In the genomic region with DNA sequence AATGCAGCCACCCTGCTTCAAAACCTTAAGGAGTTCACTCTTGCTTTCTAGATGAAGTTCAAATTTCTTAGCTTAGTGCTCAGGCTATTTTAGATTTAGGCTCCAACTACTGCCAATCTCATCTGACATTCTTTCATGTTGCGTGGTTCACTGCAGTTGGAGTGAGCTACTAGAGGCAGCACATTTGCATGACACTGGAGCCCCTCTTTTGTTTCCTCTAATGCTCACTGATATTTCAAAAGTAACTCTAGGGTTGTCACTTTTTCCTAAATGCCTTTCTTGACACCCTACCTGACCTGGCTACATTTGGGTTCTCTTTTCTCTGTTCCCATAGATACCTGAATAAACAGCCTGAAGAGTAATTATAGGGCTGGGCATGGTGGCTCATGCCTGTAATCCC, we compare ENCODE assay signal across 2 cellular contexts.
TF ChIP-seq lines count a peak whose summit lies in the region.

No MANE protein-coding gene starts in this region.

TF ChIP-seq in GM23338, 12 proteins besides CTCF, POLR2A, EP300 and RAD21 (continues in another document):
- TF ChIP-seq, protein P1, sequence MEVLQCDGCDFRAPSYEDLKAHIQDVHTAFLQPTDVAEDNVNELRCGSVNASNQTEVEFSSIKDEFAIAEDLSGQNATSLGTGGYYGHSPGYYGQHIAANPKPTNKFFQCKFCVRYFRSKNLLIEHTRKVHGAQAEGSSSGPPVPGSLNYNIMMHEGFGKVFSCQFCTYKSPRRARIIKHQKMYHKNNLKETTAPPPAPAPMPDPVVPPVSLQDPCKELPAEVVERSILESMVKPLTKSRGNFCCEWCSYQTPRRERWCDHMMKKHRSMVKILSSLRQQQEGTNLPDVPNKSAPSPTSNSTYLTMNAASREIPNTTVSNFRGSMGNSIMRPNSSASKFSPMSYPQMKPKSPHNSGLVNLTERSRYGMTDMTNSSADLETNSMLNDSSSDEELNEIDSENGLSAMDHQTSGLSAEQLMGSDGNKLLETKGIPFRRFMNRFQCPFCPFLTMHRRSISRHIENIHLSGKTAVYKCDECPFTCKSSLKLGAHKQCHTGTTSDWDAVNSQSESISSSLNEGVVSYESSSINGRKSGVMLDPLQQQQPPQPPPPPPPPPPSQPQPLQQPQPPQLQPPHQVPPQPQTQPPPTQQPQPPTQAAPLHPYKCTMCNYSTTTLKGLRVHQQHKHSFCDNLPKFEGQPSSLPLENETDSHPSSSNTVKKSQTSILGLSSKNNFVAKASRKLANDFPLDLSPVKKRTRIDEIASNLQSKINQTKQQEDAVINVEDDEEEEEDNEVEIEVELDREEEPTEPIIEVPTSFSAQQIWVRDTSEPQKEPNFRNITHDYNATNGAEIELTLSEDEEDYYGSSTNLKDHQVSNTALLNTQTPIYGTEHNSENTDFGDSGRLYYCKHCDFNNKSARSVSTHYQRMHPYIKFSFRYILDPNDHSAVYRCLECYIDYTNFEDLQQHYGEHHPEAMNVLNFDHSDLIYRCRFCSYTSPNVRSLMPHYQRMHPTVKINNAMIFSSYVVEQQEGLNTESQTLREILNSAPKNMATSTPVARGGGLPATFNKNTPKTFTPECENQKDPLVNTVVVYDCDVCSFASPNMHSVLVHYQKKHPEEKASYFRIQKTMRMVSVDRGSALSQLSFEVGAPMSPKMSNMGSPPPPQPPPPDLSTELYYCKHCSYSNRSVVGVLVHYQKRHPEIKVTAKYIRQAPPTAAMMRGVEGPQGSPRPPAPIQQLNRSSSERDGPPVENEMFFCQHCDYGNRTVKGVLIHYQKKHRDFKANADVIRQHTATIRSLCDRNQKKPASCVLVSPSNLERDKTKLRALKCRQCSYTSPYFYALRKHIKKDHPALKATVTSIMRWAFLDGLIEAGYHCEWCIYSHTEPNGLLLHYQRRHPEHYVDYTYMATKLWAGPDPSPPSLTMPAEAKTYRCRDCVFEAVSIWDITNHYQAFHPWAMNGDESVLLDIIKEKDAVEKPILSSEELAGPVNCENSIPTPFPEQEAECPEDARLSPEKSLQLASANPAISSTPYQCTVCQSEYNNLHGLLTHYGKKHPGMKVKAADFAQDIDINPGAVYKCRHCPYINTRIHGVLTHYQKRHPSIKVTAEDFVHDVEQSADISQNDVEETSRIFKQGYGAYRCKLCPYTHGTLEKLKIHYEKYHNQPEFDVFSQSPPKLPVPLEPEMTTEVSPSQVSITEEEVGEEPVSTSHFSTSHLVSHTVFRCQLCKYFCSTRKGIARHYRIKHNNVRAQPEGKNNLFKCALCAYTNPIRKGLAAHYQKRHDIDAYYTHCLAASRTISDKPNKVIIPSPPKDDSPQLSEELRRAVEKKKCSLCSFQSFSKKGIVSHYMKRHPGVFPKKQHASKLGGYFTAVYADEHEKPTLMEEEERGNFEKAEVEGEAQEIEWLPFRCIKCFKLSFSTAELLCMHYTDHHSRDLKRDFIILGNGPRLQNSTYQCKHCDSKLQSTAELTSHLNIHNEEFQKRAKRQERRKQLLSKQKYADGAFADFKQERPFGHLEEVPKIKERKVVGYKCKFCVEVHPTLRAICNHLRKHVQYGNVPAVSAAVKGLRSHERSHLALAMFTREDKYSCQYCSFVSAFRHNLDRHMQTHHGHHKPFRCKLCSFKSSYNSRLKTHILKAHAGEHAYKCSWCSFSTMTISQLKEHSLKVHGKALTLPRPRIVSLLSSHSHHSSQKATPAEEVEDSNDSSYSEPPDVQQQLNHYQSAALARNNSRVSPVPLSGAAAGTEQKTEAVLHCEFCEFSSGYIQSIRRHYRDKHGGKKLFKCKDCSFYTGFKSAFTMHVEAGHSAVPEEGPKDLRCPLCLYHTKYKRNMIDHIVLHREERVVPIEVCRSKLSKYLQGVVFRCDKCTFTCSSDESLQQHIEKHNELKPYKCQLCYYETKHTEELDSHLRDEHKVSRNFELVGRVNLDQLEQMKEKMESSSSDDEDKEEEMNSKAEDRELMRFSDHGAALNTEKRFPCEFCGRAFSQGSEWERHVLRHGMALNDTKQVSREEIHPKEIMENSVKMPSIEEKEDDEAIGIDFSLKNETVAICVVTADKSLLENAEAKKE (CRISPR knock-in tag; IDR thresholded peaks at IDR 0.05) = no peak
- TF ChIP-seq EZH2phosphoT487 (IDR thresholded peaks at IDR 0.05; ENCODE audit: unreplicated experiment) (no peak), ZNF114 (CRISPR knock-in tag; IDR thresholded peaks at IDR 0.05) (no peak), EZH2 (IDR thresholded peaks at IDR 0.05; ENCODE audit: low read depth, unreplicated experiment) (no peak), CREB1 (CRISPR knock-in tag; IDR thresholded peaks at IDR 0.05; ENCODE audit: low read depth) (no peak), NANOG (IDR thresholded peaks at IDR 0.05; ENCODE audit: borderline replicate concordance) (no peak), POLR2AphosphoS5 (IDR thresholded peaks at IDR 0.05; ENCODE audit: low read depth) (no peak), ZNF331 (CRISPR knock-in tag; IDR thresholded peaks at IDR 0.05; ENCODE audit: low read depth) (no peak)
- TF ChIP-seq, protein P2, sequence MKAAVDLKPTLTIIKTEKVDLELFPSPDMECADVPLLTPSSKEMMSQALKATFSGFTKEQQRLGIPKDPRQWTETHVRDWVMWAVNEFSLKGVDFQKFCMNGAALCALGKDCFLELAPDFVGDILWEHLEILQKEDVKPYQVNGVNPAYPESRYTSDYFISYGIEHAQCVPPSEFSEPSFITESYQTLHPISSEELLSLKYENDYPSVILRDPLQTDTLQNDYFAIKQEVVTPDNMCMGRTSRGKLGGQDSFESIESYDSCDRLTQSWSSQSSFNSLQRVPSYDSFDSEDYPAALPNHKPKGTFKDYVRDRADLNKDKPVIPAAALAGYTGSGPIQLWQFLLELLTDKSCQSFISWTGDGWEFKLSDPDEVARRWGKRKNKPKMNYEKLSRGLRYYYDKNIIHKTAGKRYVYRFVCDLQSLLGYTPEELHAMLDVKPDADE (IDR thresholded peaks at IDR 0.05) = no peak
- TF ChIP-seq, protein P3, sequence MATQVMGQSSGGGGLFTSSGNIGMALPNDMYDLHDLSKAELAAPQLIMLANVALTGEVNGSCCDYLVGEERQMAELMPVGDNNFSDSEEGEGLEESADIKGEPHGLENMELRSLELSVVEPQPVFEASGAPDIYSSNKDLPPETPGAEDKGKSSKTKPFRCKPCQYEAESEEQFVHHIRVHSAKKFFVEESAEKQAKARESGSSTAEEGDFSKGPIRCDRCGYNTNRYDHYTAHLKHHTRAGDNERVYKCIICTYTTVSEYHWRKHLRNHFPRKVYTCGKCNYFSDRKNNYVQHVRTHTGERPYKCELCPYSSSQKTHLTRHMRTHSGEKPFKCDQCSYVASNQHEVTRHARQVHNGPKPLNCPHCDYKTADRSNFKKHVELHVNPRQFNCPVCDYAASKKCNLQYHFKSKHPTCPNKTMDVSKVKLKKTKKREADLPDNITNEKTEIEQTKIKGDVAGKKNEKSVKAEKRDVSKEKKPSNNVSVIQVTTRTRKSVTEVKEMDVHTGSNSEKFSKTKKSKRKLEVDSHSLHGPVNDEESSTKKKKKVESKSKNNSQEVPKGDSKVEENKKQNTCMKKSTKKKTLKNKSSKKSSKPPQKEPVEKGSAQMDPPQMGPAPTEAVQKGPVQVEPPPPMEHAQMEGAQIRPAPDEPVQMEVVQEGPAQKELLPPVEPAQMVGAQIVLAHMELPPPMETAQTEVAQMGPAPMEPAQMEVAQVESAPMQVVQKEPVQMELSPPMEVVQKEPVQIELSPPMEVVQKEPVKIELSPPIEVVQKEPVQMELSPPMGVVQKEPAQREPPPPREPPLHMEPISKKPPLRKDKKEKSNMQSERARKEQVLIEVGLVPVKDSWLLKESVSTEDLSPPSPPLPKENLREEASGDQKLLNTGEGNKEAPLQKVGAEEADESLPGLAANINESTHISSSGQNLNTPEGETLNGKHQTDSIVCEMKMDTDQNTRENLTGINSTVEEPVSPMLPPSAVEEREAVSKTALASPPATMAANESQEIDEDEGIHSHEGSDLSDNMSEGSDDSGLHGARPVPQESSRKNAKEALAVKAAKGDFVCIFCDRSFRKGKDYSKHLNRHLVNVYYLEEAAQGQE (IDR thresholded peaks at IDR 0.05; ENCODE audit: unreplicated experiment) = no peak

TF ChIP-seq in WTC11, 78 proteins besides CTCF, POLR2A, EP300 and RAD21 (continued from another document):
- TF ChIP-seq, protein P4, sequence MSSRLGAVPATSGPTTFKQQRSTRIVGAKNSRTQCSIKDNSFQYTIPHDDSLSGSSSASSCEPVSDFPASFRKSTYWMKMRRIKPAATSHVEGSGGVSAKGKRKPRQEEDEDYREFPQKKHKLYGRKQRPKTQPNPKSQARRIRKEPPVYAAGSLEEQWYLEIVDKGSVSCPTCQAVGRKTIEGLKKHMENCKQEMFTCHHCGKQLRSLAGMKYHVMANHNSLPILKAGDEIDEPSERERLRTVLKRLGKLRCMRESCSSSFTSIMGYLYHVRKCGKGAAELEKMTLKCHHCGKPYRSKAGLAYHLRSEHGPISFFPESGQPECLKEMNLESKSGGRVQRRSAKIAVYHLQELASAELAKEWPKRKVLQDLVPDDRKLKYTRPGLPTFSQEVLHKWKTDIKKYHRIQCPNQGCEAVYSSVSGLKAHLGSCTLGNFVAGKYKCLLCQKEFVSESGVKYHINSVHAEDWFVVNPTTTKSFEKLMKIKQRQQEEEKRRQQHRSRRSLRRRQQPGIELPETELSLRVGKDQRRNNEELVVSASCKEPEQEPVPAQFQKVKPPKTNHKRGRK (CRISPR knock-in tag; IDR thresholded peaks at IDR 0.05; ENCODE audit: borderline replicate concordance) = no peak
- TF ChIP-seq NR2C2 (CRISPR knock-in tag; IDR thresholded peaks at IDR 0.05) = no peak
- TF ChIP-seq, protein P5, sequence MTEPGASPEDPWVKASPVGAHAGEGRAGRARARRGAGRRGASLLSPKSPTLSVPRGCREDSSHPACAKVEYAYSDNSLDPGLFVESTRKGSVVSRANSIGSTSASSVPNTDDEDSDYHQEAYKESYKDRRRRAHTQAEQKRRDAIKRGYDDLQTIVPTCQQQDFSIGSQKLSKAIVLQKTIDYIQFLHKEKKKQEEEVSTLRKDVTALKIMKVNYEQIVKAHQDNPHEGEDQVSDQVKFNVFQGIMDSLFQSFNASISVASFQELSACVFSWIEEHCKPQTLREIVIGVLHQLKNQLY (CRISPR knock-in tag; IDR thresholded peaks at IDR 0.05) = no peak
- TF ChIP-seq GTF2I (CRISPR knock-in tag; conservative IDR thresholded peaks at IDR 0.05) = no peak
- TF ChIP-seq, protein P6, sequence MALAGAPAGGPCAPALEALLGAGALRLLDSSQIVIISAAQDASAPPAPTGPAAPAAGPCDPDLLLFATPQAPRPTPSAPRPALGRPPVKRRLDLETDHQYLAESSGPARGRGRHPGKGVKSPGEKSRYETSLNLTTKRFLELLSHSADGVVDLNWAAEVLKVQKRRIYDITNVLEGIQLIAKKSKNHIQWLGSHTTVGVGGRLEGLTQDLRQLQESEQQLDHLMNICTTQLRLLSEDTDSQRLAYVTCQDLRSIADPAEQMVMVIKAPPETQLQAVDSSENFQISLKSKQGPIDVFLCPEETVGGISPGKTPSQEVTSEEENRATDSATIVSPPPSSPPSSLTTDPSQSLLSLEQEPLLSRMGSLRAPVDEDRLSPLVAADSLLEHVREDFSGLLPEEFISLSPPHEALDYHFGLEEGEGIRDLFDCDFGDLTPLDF (CRISPR knock-in tag; IDR thresholded peaks at IDR 0.05) = no peak
- TF ChIP-seq FOXJ3 (CRISPR knock-in tag; IDR thresholded peaks at IDR 0.05; ENCODE audit: borderline replicate concordance) = no peak
- TF ChIP-seq, protein P7, sequence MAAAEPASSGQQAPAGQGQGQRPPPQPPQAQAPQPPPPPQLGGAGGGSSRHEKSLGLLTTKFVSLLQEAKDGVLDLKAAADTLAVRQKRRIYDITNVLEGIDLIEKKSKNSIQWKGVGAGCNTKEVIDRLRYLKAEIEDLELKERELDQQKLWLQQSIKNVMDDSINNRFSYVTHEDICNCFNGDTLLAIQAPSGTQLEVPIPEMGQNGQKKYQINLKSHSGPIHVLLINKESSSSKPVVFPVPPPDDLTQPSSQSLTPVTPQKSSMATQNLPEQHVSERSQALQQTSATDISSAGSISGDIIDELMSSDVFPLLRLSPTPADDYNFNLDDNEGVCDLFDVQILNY (CRISPR knock-in tag; IDR thresholded peaks at IDR 0.05) = no peak
